33 cellular contexts compared by ENCODE assay signal in the genomic region with DNA sequence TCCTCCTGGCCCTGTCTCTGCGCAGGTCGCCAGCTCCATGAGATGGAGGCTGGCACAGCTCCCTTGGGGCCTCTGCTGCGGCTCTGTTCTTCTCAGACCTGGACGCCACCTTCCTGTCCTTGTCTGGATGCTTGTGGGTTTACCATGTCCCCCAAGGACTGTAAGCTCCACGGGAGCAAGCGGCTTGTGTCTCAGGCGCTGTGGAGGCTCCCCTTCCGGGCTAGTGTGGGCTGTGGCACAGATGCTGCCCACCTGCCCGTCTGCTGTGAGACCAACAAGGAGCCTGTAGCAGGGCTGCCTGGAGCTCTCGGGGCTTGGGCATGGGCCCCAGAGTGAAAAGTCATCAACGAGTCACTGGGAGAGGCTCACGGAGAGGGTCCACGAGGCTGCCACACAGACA. TPM values are rescaled to one million over a fixed set of nuclear protein-coding genes. Genes with fewer than 3 reads are reported as not detected.
DNase-seq lines count a peak whose midpoint lies in the region; ATAC-seq and TF ChIP-seq lines count a peak whose summit lies in the region.
"Had no signal": no experiment of that assay in that cellular context is flagged by ENCODE, and none has a peak within 500 bp of the region (broad histone marks: within the 10 kb centered on the region; RNA-seq: fewer than 3 reads in every experiment).

No MANE protein-coding gene starts in this region.

- H3K4me1 ChIP-seq in testis, result no peaks in the 10 kb centered on the region
- H3K4me1 ChIP-seq: body of pancreas, foreskin keratinocyte, left ventricle myocardium inferior, parathyroid adenoma had no signal

- peaks cover 8% of the 10 kb centered on the region for H3K36me3 Mint-ChIP-seq in chondrocyte (ENCODE audit: low read depth)
- H3K36me3 Mint-ChIP-seq: CD8-positive, alpha-beta T cell; WTC11 had no signal

- H3K36me3 ChIP-seq in testis (ENCODE audit: low read depth, missing control alignments), result no peaks in the 10 kb centered on the region
- H3K36me3 ChIP-seq: HAP-1, left ventricle myocardium inferior had no signal

- no peaks in the 10 kb centered on the region for H3K27me3 Mint-ChIP-seq in chondrocyte (ENCODE audit: low read depth)
- H3K27me3 Mint-ChIP-seq: stimulated activated naive CD8-positive, alpha-beta T cell treated with anti-CD3 and anti-CD28 coated beads, Interleukin-15, Interleukin-2, amounts not matched to agents 100 ng/mL and 50 ng/mL, for 24 hours had no signal

- H3K4me1 Mint-ChIP-seq in chondrocyte (ENCODE audit: low read depth), result no peaks in the 10 kb centered on the region
- H3K4me1 Mint-ChIP-seq: naive thymus-derived CD8-positive, alpha-beta T cell; WTC11 had no signal

- H3K9me3 ChIP-seq in testis, result no peaks in the 10 kb centered on the region
- H3K9me3 ChIP-seq: body of pancreas, HAP-1 had no signal

- H3K27ac Mint-ChIP-seq in chondrocyte (ENCODE audit: unreplicated experiment), result no peak overlapping the region
- H3K27ac Mint-ChIP-seq: CD8-positive, alpha-beta T cell; stimulated activated naive CD8-positive, alpha-beta T cell treated with anti-CD3 and anti-CD28 coated beads, Interleukin-15, Interleukin-2, amounts not matched to agents 100 ng/mL and 50 ng/mL, for 24 hours; WTC11 had no signal

- no peak overlapping the region for H3K27ac ChIP-seq in testis
- H3K27ac ChIP-seq: 22Rv1, body of pancreas, foreskin keratinocyte, hepatocyte, left ventricle myocardium inferior, parathyroid adenoma had no signal

- ATAC-seq in HG03571 (IDR thresholded peaks at IDR 0.05; ENCODE audit: unreplicated experiment), result no peak
- ATAC-seq: body of pancreas; CD8-positive, alpha-beta T cell; foreskin keratinocyte; naive thymus-derived CD8-positive, alpha-beta T cell; right cardiac atrium; Right ventricle myocardium inferior; WTC11 had no signal

- TF ChIP-seq POLR2A in testis (IDR thresholded peaks at IDR 0.05), result no peak

- H3K9me3 Mint-ChIP-seq in chondrocyte (ENCODE audit: low read depth), result peaks cover 7% of the 10 kb centered on the region
- H3K9me3 Mint-ChIP-seq: stimulated activated naive CD8-positive, alpha-beta T cell treated with anti-CD3 and anti-CD28 coated beads, Interleukin-15, Interleukin-2, amounts not matched to agents 100 ng/mL and 50 ng/mL, for 24 hours; WTC11 had no signal

- intact Hi-C loops in testis (cut with DNase I; ENCODE audit: low total_unique reads), result no loop called here

- no peak overlapping the region for H3K4me3 Mint-ChIP-seq in chondrocyte (ENCODE audit: unreplicated experiment)
- H3K4me3 Mint-ChIP-seq: CD8-positive, alpha-beta T cell; stimulated activated naive CD8-positive, alpha-beta T cell treated with anti-CD3 and anti-CD28 coated beads, Interleukin-15, Interleukin-2, amounts not matched to agents 100 ng/mL and 50 ng/mL, for 24 hours; WTC11 had no signal

- TF ChIP-seq CTCF in chondrocyte (IDR thresholded peaks at IDR 0.05) (no peak), testis (IDR thresholded peaks at IDR 0.05) (no peak)

- DNase-seq in activated CD4-positive, CD25-positive, alpha-beta regulatory T cell treated with anti-CD3 and anti-CD28 coated beads, Interleukin-2, amount 50 U/mL, for 72 hours, result peak; percentile 22
- no peak for DNase-seq in activated CD4-positive, CD25-positive, alpha-beta regulatory T cell (lab: John Stamatoyannopoulos, UW)
- peak; percentile 68 for DNase-seq in chondrocyte (ENCODE audit: low spot score)
- DNase-seq in mesenteric fat pad (ENCODE audit: low spot score), result peak; percentile 77
- DNase-seq in testis, result peak; percentile 11
- DNase-seq in NCI-H1048 (lab: John Stamatoyannopoulos, UW), result no peak
- DNase-seq in NK-92 (lab: John Stamatoyannopoulos, UW; ENCODE audit: unreplicated experiment), result no peak
- DNase-seq: activated CD4-positive, alpha-beta T cell treated with anti-CD3 and anti-CD28 coated beads, Interleukin-2, amount 50 U/mL, for 48 hours; activated naive CD4-positive, alpha-beta T cell; activated T-cell treated with anti-CD3 and anti-CD28 coated beads, Interleukin-2, amount 50 U/mL, for 1 hour; body of pancreas; effector CD8-positive, alpha-beta T cell; erythroblast; foreskin keratinocyte; GDM1; Karpas-422; left ventricle myocardium inferior; midbrain; NCI-H1092; NCI-H2029 treated with DMSO at 0.1 percent for 48 hours; right cardiac atrium; stimulated activated CD4-positive, alpha-beta T cell treated with anti-CD3 and anti-CD28 coated beads, Interleukin-15, amount 100 ng/mL, for 24 hours; trophoblast cell had no signal

- H3K4me3 ChIP-seq in testis, result no peak overlapping the region
- H3K4me3 ChIP-seq: body of pancreas, HAP-1, hepatocyte, left ventricle myocardium inferior had no signal

- WGBS in testis, 2 donors, result 95 to 96% methylated on average over 11 to 13 of the region's 13 CpGs

- no peaks in the 10 kb centered on the region for H3K27me3 ChIP-seq in testis
- H3K27me3 ChIP-seq: body of pancreas, hepatocyte had no signal

RNA-seq across cellular contexts. Expression of a gene that starts 25.2 kb away (rescaled TPM):
- 0.53 to 1.6 TPM (median 1.6 TPM) in 3 replicates for total RNA-seq in chondrocyte
- total RNA-seq in mesenteric fat pad, result 67.3 TPM
- total RNA-seq in testis, result 10 to 100 TPM; 56.6 to 82.9 TPM
- 36.6 TPM for polyA plus RNA-seq in testis (ENCODE audit: insufficient read depth, low read depth, low replicate concordance)
- total RNA-seq: foreskin keratinocyte had no signal
- polyA plus RNA-seq: naive thymus-derived CD8-positive, alpha-beta T cell had no signal

Comparison
In these comparisons a context has a peak if more than half of its experiments do, and no peak if none do; other contexts are left out.
1. DNase-seq: peak in activated CD4-positive, CD25-positive, alpha-beta regulatory T cell treated with anti-CD3 and anti-CD28 coated beads, Interleukin-2, amount 50 U/mL, for 72 hours (single experiment), chondrocyte (single experiment), mesenteric fat pad (single experiment) and testis (single experiment); none in activated CD4-positive, CD25-positive, alpha-beta regulatory T cell (0 of 4), NCI-H1048 (single experiment) and NK-92 (single experiment).
2. RNA of a gene that starts 25.2 kb away (total RNA-seq): 56.6 to 82.9 TPM in testis and 67.3 TPM in mesenteric fat pad (single experiment); 0.53 to 1.6 TPM in chondrocyte; every median in the first group is over 10 times any median in the second.